Comparison of ENCODE assay signal across 9 cellular contexts in the genomic region with DNA sequence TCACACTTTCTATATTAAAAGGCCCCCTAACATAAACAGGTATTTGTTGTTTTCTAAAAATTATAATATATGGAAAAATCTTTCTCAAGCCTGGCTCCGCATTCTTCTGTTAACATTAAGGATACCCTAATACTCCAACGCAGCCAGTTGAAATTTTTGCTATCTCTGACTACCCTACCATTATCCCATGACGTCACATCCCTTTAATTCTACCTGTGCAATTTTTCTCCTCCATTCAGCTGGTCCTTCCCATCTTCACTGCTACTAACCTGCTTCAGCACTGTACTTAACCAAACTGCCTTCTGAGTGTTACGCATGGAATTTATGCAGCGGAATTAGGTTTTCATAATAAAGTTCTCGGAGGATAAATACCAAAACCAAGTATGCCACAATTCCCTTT. TPM values are rescaled to one million over a fixed set of nuclear protein-coding genes. Genes with fewer than 3 reads are reported as not detected.
A peak's percentile ranks its signal among the peaks of the same experiment; 100 is the strongest.
DNase-seq lines count a peak whose midpoint lies in the region; ATAC-seq, FAIRE-seq and TF ChIP-seq lines count a peak whose summit lies in the region.
"Had no signal": no experiment of that assay in that cellular context is flagged by ENCODE, and none has a peak within 500 bp of the region (broad histone marks: within the 10 kb centered on the region; RNA-seq: fewer than 3 reads in every experiment).

No MANE protein-coding gene starts in this region.

- no peaks in the 10 kb centered on the region for H3K9me1 ChIP-seq in keratinocyte (ENCODE audit: control insufficient read depth, extremely low read depth, insufficient read depth, low read length)

- DNase-seq in activated CD4-positive, alpha-beta T cell treated with anti-CD3 and anti-CD28 coated beads, Interleukin-2, amount 10 ng/mL, durations not matched to agents 24 days and 14 days: no peak
- no peak for DNase-seq in activated CD4-positive, alpha-beta T cell treated with anti-CD3 and anti-CD28 coated beads for 1 hour
- DNase-seq in activated T-helper 1 cell treated with anti-CD3 and anti-CD28 coated beads, Interleukin-12 subunit alpha, Interleukin-12 subunit beta, Interleukin-2, Interleukin-4 antibody, amounts not matched to agents 30 ng/mL and 10 ng/mL and 1 ng/mL, durations not matched to agents 14 hours and 24 hours and 36 hours (ENCODE audit: low spot score): no peak
- DNase-seq in keratinocyte (ENCODE audit: low read depth, low spot score) (no peak), substantia nigra (lab: John Stamatoyannopoulos, UW) (no peak), amygdala (lab: John Stamatoyannopoulos, UW) (no peak)
- DNase-seq in effector CD8-positive, alpha-beta T cell (lab: John Stamatoyannopoulos, UW): no peak
- DNase-seq: T1000 had no signal

- H4K20me1 ChIP-seq in keratinocyte (ENCODE audit: control insufficient read depth, extremely low read depth, insufficient read depth, low read length): no peaks in the 10 kb centered on the region

- H3K4me3 ChIP-seq in keratinocyte (ENCODE audit: control insufficient read depth in 2 of 3, extremely low read depth in 1 of 3, insufficient read depth in 2 of 3, low read depth in 1 of 3, low read length in 3 of 3): peak overlapping the region; percentile 61 to 95 (median 61)

- no peaks in the 10 kb centered on the region for H3K27me3 ChIP-seq in keratinocyte (ENCODE audit: control insufficient read depth, extremely low read depth, insufficient read depth, low read length)

- no peak overlapping the region for H2AFZ ChIP-seq in keratinocyte (ENCODE audit: control insufficient read depth, low read length)

- peaks cover 15% of the 10 kb centered on the region for H3K79me2 ChIP-seq in keratinocyte (ENCODE audit: control insufficient read depth, insufficient read depth, low read length)

- dilution Hi-C loops in keratinocyte (cut with MboI; ENCODE audit: extremely low pct_ligation_motif_present, low sequenced_read_pairs): no loop called here

- H3K4me1 Mint-ChIP-seq in activated CD4-positive, alpha-beta T cell treated with anti-CD3 and anti-CD28 coated beads, Interleukin-2, amount 10 ng/mL, durations not matched to agents 24 days and 14 days: peaks cover 28% of the 10 kb centered on the region
- peaks cover 27% of the 10 kb centered on the region for H3K4me1 Mint-ChIP-seq in activated T-helper 1 cell treated with anti-CD3 and anti-CD28 coated beads, Interleukin-12 subunit alpha, Interleukin-12 subunit beta, Interleukin-2, Interleukin-4 antibody, amounts not matched to agents 30 ng/mL and 10 ng/mL and 1 ng/mL, durations not matched to agents 14 hours and 24 hours and 36 hours (ENCODE audit: low read depth)

- no peaks in the 10 kb centered on the region for H3K9me3 ChIP-seq in keratinocyte (ENCODE audit: control insufficient read depth, low read depth, low read length)

- peaks cover 0 to 2% of the 10 kb centered on the region in 2 experiments for H3K36me3 ChIP-seq in keratinocyte (ENCODE audit: control insufficient read depth in 2 of 2, extremely low read depth in 1 of 2, insufficient read depth in 2 of 2, low read length in 2 of 2)

- peak overlapping the region; percentile 98 for H3K4me3 Mint-ChIP-seq in activated CD4-positive, alpha-beta T cell treated with anti-CD3 and anti-CD28 coated beads, Interleukin-2, amount 10 ng/mL, durations not matched to agents 24 days and 14 days
- H3K4me3 Mint-ChIP-seq in activated T-helper 1 cell treated with anti-CD3 and anti-CD28 coated beads, Interleukin-12 subunit alpha, Interleukin-12 subunit beta, Interleukin-2, Interleukin-4 antibody, amounts not matched to agents 30 ng/mL and 10 ng/mL and 1 ng/mL, durations not matched to agents 14 hours and 24 hours and 36 hours: peak overlapping the region; percentile 99

- no peak for FAIRE-seq in keratinocyte (lab: Jason Lieb, UNC)

- H3K27ac Mint-ChIP-seq in activated CD4-positive, alpha-beta T cell treated with anti-CD3 and anti-CD28 coated beads, Interleukin-2, amount 10 ng/mL, durations not matched to agents 24 days and 14 days: peak overlapping the region; percentile 98
- peak overlapping the region; percentile 98 for H3K27ac Mint-ChIP-seq in activated T-helper 1 cell treated with anti-CD3 and anti-CD28 coated beads, Interleukin-12 subunit alpha, Interleukin-12 subunit beta, Interleukin-2, Interleukin-4 antibody, amounts not matched to agents 30 ng/mL and 10 ng/mL and 1 ng/mL, durations not matched to agents 14 hours and 24 hours and 36 hours

- ATAC-seq in GM19328 (IDR thresholded peaks at IDR 0.05; ENCODE audit: unreplicated experiment): no peak

- peak overlapping the region; percentile 84 for H3K9ac ChIP-seq in keratinocyte (ENCODE audit: control insufficient read depth, extremely low read depth, insufficient read depth, low read length)

- peaks cover 7% of the 10 kb centered on the region for H3K4me1 ChIP-seq in keratinocyte (ENCODE audit: control insufficient read depth, extremely low read depth, insufficient read depth, low read length)

- H3K27me3 Mint-ChIP-seq in activated CD4-positive, alpha-beta T cell treated with anti-CD3 and anti-CD28 coated beads, Interleukin-2, amount 10 ng/mL, durations not matched to agents 24 days and 14 days: no peaks in the 10 kb centered on the region
- H3K27me3 Mint-ChIP-seq in activated T-helper 1 cell treated with anti-CD3 and anti-CD28 coated beads, Interleukin-12 subunit alpha, Interleukin-12 subunit beta, Interleukin-2, Interleukin-4 antibody, amounts not matched to agents 30 ng/mL and 10 ng/mL and 1 ng/mL, durations not matched to agents 14 hours and 24 hours and 36 hours (ENCODE audit: insufficient read depth): no peaks in the 10 kb centered on the region

- no peak for TF ChIP-seq CTCF in keratinocyte (optimal IDR thresholded peaks at IDR 0.05 in 1 of 3, IDR thresholded peaks at IDR 0.05 in 1 of 3, conservative IDR thresholded peaks at IDR 0.05 in 1 of 3; ENCODE audit: extremely low read depth in 1 of 3, insufficient read depth in 2 of 3, low read length in 3 of 3)

- peaks cover 12% of the 10 kb centered on the region for H3K36me3 Mint-ChIP-seq in activated CD4-positive, alpha-beta T cell treated with anti-CD3 and anti-CD28 coated beads, Interleukin-2, amount 10 ng/mL, durations not matched to agents 24 days and 14 days (ENCODE audit: low read depth)
- H3K36me3 Mint-ChIP-seq in activated T-helper 1 cell treated with anti-CD3 and anti-CD28 coated beads, Interleukin-12 subunit alpha, Interleukin-12 subunit beta, Interleukin-2, Interleukin-4 antibody, amounts not matched to agents 30 ng/mL and 10 ng/mL and 1 ng/mL, durations not matched to agents 14 hours and 24 hours and 36 hours (ENCODE audit: low read depth): no peaks in the 10 kb centered on the region

- intact Hi-C loops in activated CD4-positive, alpha-beta T cell treated with anti-CD3 and anti-CD28 coated beads, Interleukin-2, amount 10 ng/mL, durations not matched to agents 24 days and 14 days (cut with micrococcal nuclease): loop anchor here (2.0 to 10.0 kb wide), 4 partner anchors 19 to 425 kb away; partner anchors contain the start of genes FOXO1, KBTBD7 and SLC25A15
- intact Hi-C loops in activated T-helper 1 cell treated with anti-CD3 and anti-CD28 coated beads, Interleukin-12 subunit alpha, Interleukin-12 subunit beta, Interleukin-2, Interleukin-4 antibody, amounts not matched to agents 30 ng/mL and 10 ng/mL and 1 ng/mL, durations not matched to agents 14 hours and 24 hours and 36 hours (cut with micrococcal nuclease): loop anchor here (2.0 to 10.0 kb wide), 5 partner anchors 19 to 1675 kb away; partner anchors contain the start of genes KBTBD7 and SLC25A15

- peak overlapping the region; percentile 90 for H3K4me2 ChIP-seq in keratinocyte (ENCODE audit: control insufficient read depth, extremely low read depth, insufficient read depth, low read depth, low read length)

- H3K9me3 Mint-ChIP-seq in activated CD4-positive, alpha-beta T cell treated with anti-CD3 and anti-CD28 coated beads, Interleukin-2, amount 10 ng/mL, durations not matched to agents 24 days and 14 days: no peaks in the 10 kb centered on the region
- no peaks in the 10 kb centered on the region for H3K9me3 Mint-ChIP-seq in activated T-helper 1 cell treated with anti-CD3 and anti-CD28 coated beads, Interleukin-12 subunit alpha, Interleukin-12 subunit beta, Interleukin-2, Interleukin-4 antibody, amounts not matched to agents 30 ng/mL and 10 ng/mL and 1 ng/mL, durations not matched to agents 14 hours and 24 hours and 36 hours

- H3K27ac ChIP-seq in keratinocyte (ENCODE audit: control insufficient read depth, insufficient read depth, low read length) (peak overlapping the region; percentile 73), substantia nigra (ENCODE audit: low read depth, low read length, poor library complexity, severe bottlenecking) (peak overlapping the region; percentile 88)

RNA-seq across cellular contexts. Expression of gene MRPS31, which starts 1.0 kb away (rescaled TPM):
- total RNA-seq in activated CD4-positive, alpha-beta T cell treated with anti-CD3 and anti-CD28 coated beads, Interleukin-2, amount 10 ng/mL, durations not matched to agents 24 days and 14 days: 46.3 TPM in 2 replicates
- total RNA-seq in activated T-helper 1 cell treated with anti-CD3 and anti-CD28 coated beads, Interleukin-12 subunit alpha, Interleukin-12 subunit beta, Interleukin-2, Interleukin-4 antibody, amounts not matched to agents 30 ng/mL and 10 ng/mL and 1 ng/mL, durations not matched to agents 14 hours and 24 hours and 36 hours: 41.6 and 42.6 TPM in 2 replicates
- polyA plus RNA-seq in keratinocyte: 15.3 to 27.2 TPM (median 19.4 TPM) in 3 replicates
- 19.7 TPM for polyA plus RNA-seq in keratinocyte (2011; ENCODE audit: low read depth)
- polyA plus RNA-seq in keratinocyte (2011; cell fraction: cytosol; rRNA removed): 14.3 and 22.0 TPM in 2 replicates
- polyA plus RNA-seq in keratinocyte (2011; cell fraction: nucleus; rRNA removed): 19.8 and 29.4 TPM in 2 replicates
- polyA plus RNA-seq in keratinocyte (2012; ENCODE audit: low replicate concordance): 14.0 and 15.1 TPM in 2 replicates
- polyA minus RNA-seq in keratinocyte: 0.66 to 11.1 TPM (median 4.6 TPM) in 3 replicates
- 4.8 TPM for polyA minus RNA-seq in keratinocyte (2011; cell fraction: cytosol; rRNA and poly(A)+ RNA removed)
- polyA minus RNA-seq in keratinocyte (2011; cell fraction: nucleus; rRNA and poly(A)+ RNA removed): 5.9 and 7.1 TPM in 2 replicates

RNA-seq across cellular contexts. Expression of gene SLC25A15, which starts 19.4 kb away (rescaled TPM):
- 22.8 and 24.2 TPM in 2 replicates for total RNA-seq in activated CD4-positive, alpha-beta T cell treated with anti-CD3 and anti-CD28 coated beads, Interleukin-2, amount 10 ng/mL, durations not matched to agents 24 days and 14 days
- 19.0 and 20.0 TPM in 2 replicates for total RNA-seq in activated T-helper 1 cell treated with anti-CD3 and anti-CD28 coated beads, Interleukin-12 subunit alpha, Interleukin-12 subunit beta, Interleukin-2, Interleukin-4 antibody, amounts not matched to agents 30 ng/mL and 10 ng/mL and 1 ng/mL, durations not matched to agents 14 hours and 24 hours and 36 hours
- 8.7 to 13.1 TPM (median 11.1 TPM) in 3 replicates for polyA plus RNA-seq in keratinocyte
- 4.6 TPM for polyA plus RNA-seq in keratinocyte (2011; ENCODE audit: low read depth)
- polyA plus RNA-seq in keratinocyte (2011; cell fraction: cytosol; rRNA removed): 9.0 and 11.3 TPM in 2 replicates
- 4.8 and 6.2 TPM in 2 replicates for polyA plus RNA-seq in keratinocyte (2011; cell fraction: nucleus; rRNA removed)
- polyA plus RNA-seq in keratinocyte (2012; ENCODE audit: low replicate concordance): 5.1 and 10.9 TPM in 2 replicates
- polyA minus RNA-seq in keratinocyte: 12.2 to 37.2 TPM (median 19.6 TPM) in 3 replicates
- polyA minus RNA-seq in keratinocyte (2011; cell fraction: cytosol; rRNA and poly(A)+ RNA removed): 17.3 TPM
- polyA minus RNA-seq in keratinocyte (2011; cell fraction: nucleus; rRNA and poly(A)+ RNA removed): 6.2 and 7.1 TPM in 2 replicates
